ENCODE assay signal across 29 cellular contexts in genomic region chr6:106413722-106414121, GRCh38. TPM values are rescaled to one million over a fixed set of nuclear protein-coding genes. Genes with fewer than 3 reads are reported as not detected.
"Had no signal": no experiment of that assay in that cellular context is flagged by ENCODE, and none has a peak within 500 bp of the region (broad histone marks: within the 10 kb centered on the region; RNA-seq: fewer than 3 reads in every experiment).

No MANE protein-coding gene starts in this region.

- H3K9me3 ChIP-seq: ascending aorta had no signal

- H3K27ac ChIP-seq: ascending aorta, cardiac muscle cell, WERI-Rb-1 had no signal

- H3K4me1 ChIP-seq: ascending aorta had no signal

- H3K36me3 ChIP-seq: ascending aorta, cardiac muscle cell, WERI-Rb-1 had no signal

- DNase-seq: activated CD4-positive, alpha-beta memory T cell treated with anti-CD3 and anti-CD28 coated beads, Interleukin-2, amount 10 ng/mL, durations not matched to agents 7 days and 5 days; activated CD4-positive, alpha-beta T cell treated with anti-CD3 and anti-CD28 coated beads for 1 hour; activated CD4-positive, alpha-beta T cell treated with anti-CD3 and anti-CD28 coated beads for 36 hours; activated CD4-positive, alpha-beta T cell treated with anti-CD3 and anti-CD28 coated beads for 48 hours; activated CD4-positive, alpha-beta T cell treated with anti-CD3 and anti-CD28 coated beads, Interleukin-2, amount 10 ng/mL, durations not matched to agents 7 days and 5 days; activated CD4-positive, alpha-beta T cell treated with anti-CD3 and anti-CD28 coated beads, Interleukin-2, amount 50 U/mL, for 48 hours; activated CD4-positive, CD25-positive, alpha-beta regulatory T cell; activated CD8-positive, alpha-beta memory T cell treated with anti-CD3 and anti-CD28 coated beads for 24 hours; activated CD8-positive, alpha-beta memory T cell treated with anti-CD3 and anti-CD28 coated beads, Interleukin-2, amount 10 ng/mL, durations not matched to agents 7 days and 5 days; activated CD8-positive, alpha-beta memory T cell treated with anti-CD3 and anti-CD28 coated beads, Interleukin-2, amount 50 U/mL, for 48 hours; activated CD8-positive, alpha-beta T cell treated with anti-CD3 and anti-CD28 coated beads, Interleukin-2, amount 10 ng/mL, durations not matched to agents 7 days and 5 days; activated effector memory CD4-positive, alpha-beta T cell treated with Interleukin-2 at 50 U/mL for 16 hours; activated gamma-delta T cell; activated naive CD4-positive, alpha-beta T cell treated with anti-CD3 and anti-CD28 coated beads, Interleukin-2, amount 10 ng/mL, durations not matched to agents 7 days and 5 days; activated naive CD4-positive, alpha-beta T cell treated with Interleukin-2 at 50 U/mL for 16 hours; activated naive CD8-positive, alpha-beta T cell treated with anti-CD3 and anti-CD28 coated beads, Interleukin-2, amount 10 ng/mL, durations not matched to agents 7 days and 5 days; activated naive CD8-positive, alpha-beta T cell treated with anti-CD3 and anti-CD28 coated beads, Interleukin-2, amount 50 U/mL, for 24 hours; activated T-cell treated with anti-CD3 and anti-CD28 coated beads, Interleukin-2, amount 50 U/mL, for 24 hours; activated T-cell treated with anti-CD3 and anti-CD28 coated beads, Interleukin-2, amount 50 U/mL, for 48 hours; amygdala; anterior cingulate cortex; caudate nucleus; cerebellar nuclear complex; T-helper 1 cell; T-helper 2 cell; T-helper 9 cell; WERI-Rb-1 had no signal

- H3K27me3 ChIP-seq: ascending aorta, cardiac muscle cell had no signal

- H3K4me3 ChIP-seq: ascending aorta, cardiac muscle cell had no signal

RNA-seq across cellular contexts. Expression of gene CRYBG1, which starts 53.2 kb away (rescaled TPM):
- total RNA-seq: cardiac muscle cell had no signal
